In genomic region chr20:14406495-14406894, GRCh38 we compare ENCODE assay signal across 12 cellular contexts.
DNase-seq lines count a peak whose midpoint lies in the region; ATAC-seq and TF ChIP-seq lines count a peak whose summit lies in the region.
"Had no signal": no experiment of that assay in that cellular context is flagged by ENCODE, and none has a peak within 500 bp of the region (broad histone marks: within the 10 kb centered on the region; RNA-seq: fewer than 3 reads in every experiment).

No MANE protein-coding gene starts in this region.

- ATAC-seq in GM21529 (IDR thresholded peaks at IDR 0.05; ENCODE audit: unreplicated experiment): peak; percentile 62
- no peak for ATAC-seq in activated CD8-positive, alpha-beta T cell treated with anti-CD3 and anti-CD28 coated beads for 36 hours

- H3K27me3 Mint-ChIP-seq in activated CD8-positive, alpha-beta T cell treated with anti-CD3 and anti-CD28 coated beads for 36 hours: no peaks in the 10 kb centered on the region
- H3K27me3 Mint-ChIP-seq: brain, type B pancreatic cell had no signal

- H3K27ac ChIP-seq in ACC112 (ENCODE audit: low read depth, low read length): peak overlapping the region; percentile 5; the same call in 1 of the 2 replicates
- peak overlapping the region; percentile 64 for H3K27ac ChIP-seq in HUES48 (ENCODE audit: low read depth, low read length)

- POLR2A ChIA-PET in activated CD8-positive, alpha-beta T cell treated with anti-CD3 and anti-CD28 coated beads for 36 hours (lab: Charles Lee): no interaction called here

- H3K27ac Mint-ChIP-seq in activated CD8-positive, alpha-beta T cell treated with anti-CD3 and anti-CD28 coated beads for 36 hours: no peak overlapping the region
- H3K27ac Mint-ChIP-seq: brain, type B pancreatic cell had no signal

- H3K9ac ChIP-seq in HUES48 (ENCODE audit: low read depth, low read length): no peak overlapping the region

- DNase-seq in epithelial cell of esophagus (ENCODE audit: low read depth) (peak; percentile 86), NCI-H69 (lab: John Stamatoyannopoulos, UW) (no peak), RPMI8226 (no peak), cortex of kidney (lab: John Stamatoyannopoulos, UW) (no peak)
- no peak for DNase-seq in activated CD8-positive, alpha-beta T cell treated with anti-CD3 and anti-CD28 coated beads for 36 hours
- DNase-seq: NCI-H1105 treated with DMSO at 0.1 percent for 48 hours, SHP77 had no signal

- intact Hi-C loops in activated CD8-positive, alpha-beta T cell treated with anti-CD3 and anti-CD28 coated beads for 36 hours (cut with micrococcal nuclease): no loop called here

- no peaks in the 10 kb centered on the region for H3K27me3 ChIP-seq in ACC112 (ENCODE audit: insufficient read depth, low read length)
- H3K27me3 ChIP-seq in HUES48 (ENCODE audit: control insufficient read depth, insufficient read depth, low read length): peaks cover 10% of the 10 kb centered on the region

- no peaks in the 10 kb centered on the region for H3K4me1 Mint-ChIP-seq in activated CD8-positive, alpha-beta T cell treated with anti-CD3 and anti-CD28 coated beads for 36 hours (ENCODE audit: low read depth)

- no peaks in the 10 kb centered on the region for H3K9me3 ChIP-seq in HUES48 (ENCODE audit: control insufficient read depth, insufficient read depth, low read length)

- no peak for TF ChIP-seq CTCF in epithelial cell of esophagus (IDR thresholded peaks at IDR 0.05; ENCODE audit: insufficient read depth, low read depth, low read length, missing control alignments)
- TF ChIP-seq CTCF in activated CD8-positive, alpha-beta T cell treated with anti-CD3 and anti-CD28 coated beads for 36 hours (IDR thresholded peaks at IDR 0.05): no peak

- no peaks in the 10 kb centered on the region for H3K79me2 ChIP-seq in ACC112 (ENCODE audit: control insufficient read depth, insufficient read depth, low read length, unreplicated experiment)

- H3K9me3 Mint-ChIP-seq in activated CD8-positive, alpha-beta T cell treated with anti-CD3 and anti-CD28 coated beads for 36 hours: peaks cover 3% of the 10 kb centered on the region
- H3K9me3 Mint-ChIP-seq: brain, type B pancreatic cell had no signal

- peaks cover 14% of the 10 kb centered on the region for H3K4me1 ChIP-seq in ACC112 (ENCODE audit: control insufficient read depth, insufficient read depth, low read length, unreplicated experiment)
- peaks cover 2% of the 10 kb centered on the region; the same call in 1 of the 2 replicates for H3K4me1 ChIP-seq in HUES48 (ENCODE audit: control insufficient read depth, insufficient read depth, low read length)

- peak overlapping the region; percentile 11 for H2AFZ ChIP-seq in ACC112 (ENCODE audit: low read length, unreplicated experiment)

- H3K4me3 Mint-ChIP-seq in activated CD8-positive, alpha-beta T cell treated with anti-CD3 and anti-CD28 coated beads for 36 hours: no peak overlapping the region
- H3K4me3 Mint-ChIP-seq: brain, type B pancreatic cell had no signal

- H3K36me3 ChIP-seq in ACC112 (ENCODE audit: insufficient read depth, low read length) (no peaks in the 10 kb centered on the region), HUES48 (ENCODE audit: control insufficient read depth, insufficient read depth, low read length) (no peaks in the 10 kb centered on the region)

- no peak overlapping the region for H3K4me3 ChIP-seq in ACC112 (ENCODE audit: low read depth, low read length)
- H3K4me3 ChIP-seq in HUES48 (ENCODE audit: low read depth, low read length): no peak overlapping the region
- no peak overlapping the region for H3K4me3 ChIP-seq in epithelial cell of esophagus (ENCODE audit: low read length)

- no peaks in the 10 kb centered on the region for H3K36me3 Mint-ChIP-seq in activated CD8-positive, alpha-beta T cell treated with anti-CD3 and anti-CD28 coated beads for 36 hours (ENCODE audit: low read depth)
- H3K36me3 Mint-ChIP-seq: brain, type B pancreatic cell had no signal

- CTCF ChIA-PET in activated CD8-positive, alpha-beta T cell treated with anti-CD3 and anti-CD28 coated beads for 36 hours (lab: Charles Lee): no interaction called here
